ENCODE assay signal across 9 cellular contexts in the genomic region with DNA sequence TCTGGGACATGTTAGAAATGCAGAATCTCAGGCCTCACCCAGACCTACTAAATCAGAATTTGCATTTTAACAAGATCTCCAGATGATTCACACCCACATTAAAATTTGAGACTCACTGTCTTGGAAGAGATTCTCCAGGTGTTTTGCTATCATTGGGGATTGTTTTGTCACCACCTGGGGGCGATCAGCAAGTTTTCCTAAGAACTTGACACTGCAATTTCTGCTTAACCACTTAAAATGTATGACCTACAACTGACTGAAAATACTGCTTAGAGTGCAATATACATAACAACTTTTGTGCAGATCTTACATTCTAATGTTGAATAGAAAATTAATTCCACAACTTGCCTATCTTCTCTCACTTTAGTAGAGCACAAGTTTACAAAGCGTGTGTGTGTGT. TPM values are rescaled to one million over a fixed set of nuclear protein-coding genes. Genes with fewer than 3 reads are reported as not detected.
DNase-seq lines count a peak whose midpoint lies in the region; ATAC-seq and TF ChIP-seq lines count a peak whose summit lies in the region.
"Had no signal": no experiment of that assay in that cellular context is flagged by ENCODE, and none has a peak within 500 bp of the region (broad histone marks: within the 10 kb centered on the region; RNA-seq: fewer than 3 reads in every experiment).

No MANE protein-coding gene starts in this region.

- peaks cover 16% of the 10 kb centered on the region for H3K4me1 ChIP-seq in KMS-11 (ENCODE audit: low read depth, poor library complexity, severe bottlenecking)

- H3K9ac ChIP-seq in KMS-11, result no peak overlapping the region

- ATAC-seq in activated CD8-positive, alpha-beta T cell treated with anti-CD3 and anti-CD28 coated beads, Interleukin-2, amount 10 ng/mL, durations not matched to agents 7 days and 5 days, result peak; percentile 55
- no peak for ATAC-seq in HG03521 (IDR thresholded peaks at IDR 0.05; ENCODE audit: unreplicated experiment)
- ATAC-seq in HG03457 (IDR thresholded peaks at IDR 0.05; ENCODE audit: unreplicated experiment), result no peak

- DNase-seq in activated CD4-positive, alpha-beta memory T cell treated with anti-CD3 and anti-CD28 coated beads for 36 hours, result peak; percentile 44
- DNase-seq in activated CD4-positive, alpha-beta memory T cell treated with anti-CD3 and anti-CD28 coated beads, Interleukin-2, amount 10 ng/mL, durations not matched to agents 7 days and 5 days, result no peak
- DNase-seq in activated CD8-positive, alpha-beta T cell treated with anti-CD3 and anti-CD28 coated beads, Interleukin-2, amount 10 ng/mL, durations not matched to agents 7 days and 5 days, result peak; percentile 40
- DNase-seq in progenitor cell of endocrine pancreas (ENCODE audit: low spot score, unreplicated experiment) (no peak), amniotic stem cell (lab: John Stamatoyannopoulos, UW) (no peak)
- DNase-seq: stimulated activated CD4-positive, alpha-beta T cell treated with anti-CD3 and anti-CD28 coated beads, Interleukin-2, amount 100 ng/mL, for 48 hours had no signal

- H3K4me1 Mint-ChIP-seq in activated CD4-positive, alpha-beta memory T cell treated with anti-CD3 and anti-CD28 coated beads for 36 hours (ENCODE audit: low read depth), result peaks cover 19% of the 10 kb centered on the region
- H3K4me1 Mint-ChIP-seq in activated CD4-positive, alpha-beta memory T cell treated with anti-CD3 and anti-CD28 coated beads, Interleukin-2, amount 10 ng/mL, durations not matched to agents 7 days and 5 days, result peaks cover 20% of the 10 kb centered on the region
- peaks cover 22% of the 10 kb centered on the region for H3K4me1 Mint-ChIP-seq in activated CD8-positive, alpha-beta T cell treated with anti-CD3 and anti-CD28 coated beads, Interleukin-2, amount 10 ng/mL, durations not matched to agents 7 days and 5 days (ENCODE audit: low read depth)
- no peaks in the 10 kb centered on the region for H3K4me1 Mint-ChIP-seq in progenitor cell of endocrine pancreas (ENCODE audit: low read depth)

- no peak overlapping the region for H3K27ac ChIP-seq in KMS-11

- no peak overlapping the region for H3K4me3 Mint-ChIP-seq in activated CD4-positive, alpha-beta memory T cell treated with anti-CD3 and anti-CD28 coated beads for 36 hours
- H3K4me3 Mint-ChIP-seq in activated CD4-positive, alpha-beta memory T cell treated with anti-CD3 and anti-CD28 coated beads, Interleukin-2, amount 10 ng/mL, durations not matched to agents 7 days and 5 days, result no peak overlapping the region
- no peak overlapping the region for H3K4me3 Mint-ChIP-seq in activated CD8-positive, alpha-beta T cell treated with anti-CD3 and anti-CD28 coated beads, Interleukin-2, amount 10 ng/mL, durations not matched to agents 7 days and 5 days
- H3K4me3 Mint-ChIP-seq in progenitor cell of endocrine pancreas (ENCODE audit: low read depth), result no peak overlapping the region

- H3K9me3 Mint-ChIP-seq in activated CD4-positive, alpha-beta memory T cell treated with anti-CD3 and anti-CD28 coated beads for 36 hours, result no peaks in the 10 kb centered on the region
- H3K9me3 Mint-ChIP-seq in activated CD4-positive, alpha-beta memory T cell treated with anti-CD3 and anti-CD28 coated beads, Interleukin-2, amount 10 ng/mL, durations not matched to agents 7 days and 5 days, result peaks cover 10% of the 10 kb centered on the region
- H3K9me3 Mint-ChIP-seq in activated CD8-positive, alpha-beta T cell treated with anti-CD3 and anti-CD28 coated beads, Interleukin-2, amount 10 ng/mL, durations not matched to agents 7 days and 5 days (ENCODE audit: insufficient read depth), result peaks cover 8% of the 10 kb centered on the region
- H3K9me3 Mint-ChIP-seq in progenitor cell of endocrine pancreas (ENCODE audit: low read depth), result peaks cover 8% of the 10 kb centered on the region

- no peaks in the 10 kb centered on the region for H3K79me2 ChIP-seq in KMS-11 (ENCODE audit: insufficient read depth, low read depth)

- no peaks in the 10 kb centered on the region for H3K36me3 ChIP-seq in KMS-11 (ENCODE audit: insufficient read depth)

- H2AFZ ChIP-seq in KMS-11 (ENCODE audit: low read depth), result peak overlapping the region; percentile 13; the same call in 1 of the 2 replicates

- POLR2A ChIA-PET in activated CD4-positive, alpha-beta memory T cell treated with anti-CD3 and anti-CD28 coated beads for 36 hours (lab: Charles Lee), result interaction anchor here (1.0 kb wide), 1 partner anchor 18 kb away, joined by 3 read pairs; no protein-coding TSS in a partner anchor
- POLR2A ChIA-PET in activated CD4-positive, alpha-beta memory T cell treated with anti-CD3 and anti-CD28 coated beads, Interleukin-2, amount 10 ng/mL, durations not matched to agents 7 days and 5 days (lab: Charles Lee), result interaction anchor here (0.7 to 1.9 kb wide), 6 partner anchors 18 to 387 kb away, joined by 3 to 6 read pairs (median 3); a partner anchor contains a TSS
- POLR2A ChIA-PET in activated CD8-positive, alpha-beta T cell treated with anti-CD3 and anti-CD28 coated beads, Interleukin-2, amount 10 ng/mL, durations not matched to agents 7 days and 5 days (lab: Charles Lee), result interaction anchor here (0.8 kb wide), 1 partner anchor 18 kb away, joined by 3 read pairs; no protein-coding TSS in a partner anchor

- no peaks in the 10 kb centered on the region for H3K27me3 ChIP-seq in KMS-11 (ENCODE audit: insufficient read depth, low read depth)

- peak overlapping the region; percentile 9; the same call in 1 of the 2 replicates for H3K4me2 ChIP-seq in KMS-11

- no peak overlapping the region for H3K27ac Mint-ChIP-seq in activated CD4-positive, alpha-beta memory T cell treated with anti-CD3 and anti-CD28 coated beads for 36 hours
- no peak overlapping the region for H3K27ac Mint-ChIP-seq in activated CD4-positive, alpha-beta memory T cell treated with anti-CD3 and anti-CD28 coated beads, Interleukin-2, amount 10 ng/mL, durations not matched to agents 7 days and 5 days
- no peak overlapping the region for H3K27ac Mint-ChIP-seq in activated CD8-positive, alpha-beta T cell treated with anti-CD3 and anti-CD28 coated beads, Interleukin-2, amount 10 ng/mL, durations not matched to agents 7 days and 5 days
- no peak overlapping the region for H3K27ac Mint-ChIP-seq in progenitor cell of endocrine pancreas

- no peaks in the 10 kb centered on the region for H3K27me3 Mint-ChIP-seq in activated CD4-positive, alpha-beta memory T cell treated with anti-CD3 and anti-CD28 coated beads for 36 hours
- no peaks in the 10 kb centered on the region for H3K27me3 Mint-ChIP-seq in activated CD4-positive, alpha-beta memory T cell treated with anti-CD3 and anti-CD28 coated beads, Interleukin-2, amount 10 ng/mL, durations not matched to agents 7 days and 5 days
- H3K27me3 Mint-ChIP-seq in activated CD8-positive, alpha-beta T cell treated with anti-CD3 and anti-CD28 coated beads, Interleukin-2, amount 10 ng/mL, durations not matched to agents 7 days and 5 days (ENCODE audit: low read depth), result no peaks in the 10 kb centered on the region
- peaks cover 6% of the 10 kb centered on the region for H3K27me3 Mint-ChIP-seq in progenitor cell of endocrine pancreas

- TF ChIP-seq CTCF in KMS-11 (conservative IDR thresholded peaks at IDR 0.05; ENCODE audit: low read depth, low read length) (peak; percentile 42), progenitor cell of endocrine pancreas (IDR thresholded peaks at IDR 0.05; ENCODE audit: unreplicated experiment) (peak; percentile 26)

- no peak overlapping the region for H3K4me3 ChIP-seq in KMS-11 (IDR thresholded peaks at IDR 0.05; ENCODE audit: insufficient read depth, low read depth, low read length)

- H3K36me3 Mint-ChIP-seq in activated CD4-positive, alpha-beta memory T cell treated with anti-CD3 and anti-CD28 coated beads for 36 hours, result no peaks in the 10 kb centered on the region
- peaks cover 10% of the 10 kb centered on the region for H3K36me3 Mint-ChIP-seq in activated CD4-positive, alpha-beta memory T cell treated with anti-CD3 and anti-CD28 coated beads, Interleukin-2, amount 10 ng/mL, durations not matched to agents 7 days and 5 days (ENCODE audit: low read depth)
- H3K36me3 Mint-ChIP-seq in activated CD8-positive, alpha-beta T cell treated with anti-CD3 and anti-CD28 coated beads, Interleukin-2, amount 10 ng/mL, durations not matched to agents 7 days and 5 days (ENCODE audit: low read depth), result peaks cover 12% of the 10 kb centered on the region
- H3K36me3 Mint-ChIP-seq in progenitor cell of endocrine pancreas (ENCODE audit: insufficient read depth), result no peaks in the 10 kb centered on the region

- intact Hi-C loops in activated CD4-positive, alpha-beta memory T cell treated with anti-CD3 and anti-CD28 coated beads for 36 hours (cut with micrococcal nuclease), result loop anchor here (1.0 kb wide), 1 partner anchor 18 kb away; no protein-coding TSS in a partner anchor

- CTCF ChIA-PET in activated CD4-positive, alpha-beta memory T cell treated with anti-CD3 and anti-CD28 coated beads for 36 hours (lab: Charles Lee), result interaction anchor here (0.7 to 2.1 kb wide), 4 partner anchors 15 to 28 kb away, joined by 3 to 6 read pairs (median 5); no protein-coding TSS in a partner anchor
- CTCF ChIA-PET in activated CD4-positive, alpha-beta memory T cell treated with anti-CD3 and anti-CD28 coated beads, Interleukin-2, amount 10 ng/mL, durations not matched to agents 7 days and 5 days (lab: Charles Lee), result interaction anchor here (1.0 to 1.3 kb wide), 3 partner anchors 12 to 20 kb away, joined by 3 to 8 read pairs (median 3); no protein-coding TSS in a partner anchor
- CTCF ChIA-PET in activated CD8-positive, alpha-beta T cell treated with anti-CD3 and anti-CD28 coated beads, Interleukin-2, amount 10 ng/mL, durations not matched to agents 7 days and 5 days (lab: Charles Lee), result interaction anchor here (1.1 to 2.7 kb wide), 8 partner anchors 9 to 277 kb away, joined by 3 to 15 read pairs (median 5); a partner anchor contains a TSS

- no peaks in the 10 kb centered on the region for H4K20me1 ChIP-seq in KMS-11 (ENCODE audit: insufficient read depth)

RNA-seq across cellular contexts. Expression of a gene that starts 18.9 kb away (rescaled TPM):
- total RNA-seq in activated CD4-positive, alpha-beta memory T cell treated with anti-CD3 and anti-CD28 coated beads for 36 hours, result 10 to 100 TPM; 46.5 to 51.2 TPM
- total RNA-seq in activated CD4-positive, alpha-beta memory T cell treated with anti-CD3 and anti-CD28 coated beads, Interleukin-2, amount 10 ng/mL, durations not matched to agents 7 days and 5 days, result 100 to 1,000 TPM; 252 to 265 TPM
- total RNA-seq in activated CD8-positive, alpha-beta T cell treated with anti-CD3 and anti-CD28 coated beads, Interleukin-2, amount 10 ng/mL, durations not matched to agents 7 days and 5 days, result 100 to 1,000 TPM; 144 to 152 TPM
- 0.96 and 1.5 TPM in 2 replicates for total RNA-seq in progenitor cell of endocrine pancreas

Comparison
In these comparisons a context has a peak if more than half of its experiments do, and no peak if none do; other contexts are left out.
1. DNase-seq: peak in activated CD4-positive, alpha-beta memory T cell treated with anti-CD3 and anti-CD28 coated beads for 36 hours (single experiment) and activated CD8-positive, alpha-beta T cell treated with anti-CD3 and anti-CD28 coated beads, Interleukin-2, amount 10 ng/mL, durations not matched to agents 7 days and 5 days (single experiment); none in activated CD4-positive, alpha-beta memory T cell treated with anti-CD3 and anti-CD28 coated beads, Interleukin-2, amount 10 ng/mL, durations not matched to agents 7 days and 5 days (single experiment), progenitor cell of endocrine pancreas (single experiment) and amniotic stem cell (single experiment).
2. RNA of a gene that starts 18.9 kb away (total RNA-seq): 252 to 265 TPM in activated CD4-positive, alpha-beta memory T cell treated with anti-CD3 and anti-CD28 coated beads, Interleukin-2, amount 10 ng/mL, durations not matched to agents 7 days and 5 days, 144 to 152 TPM in activated CD8-positive, alpha-beta T cell treated with anti-CD3 and anti-CD28 coated beads, Interleukin-2, amount 10 ng/mL, durations not matched to agents 7 days and 5 days and 46.5 to 51.2 TPM in activated CD4-positive, alpha-beta memory T cell treated with anti-CD3 and anti-CD28 coated beads for 36 hours; 0.96 to 1.5 TPM in progenitor cell of endocrine pancreas; every median in the first group is over 10 times any median in the second.